In genomic region chr15:46343527-46343926, GRCh38 we compare ENCODE assay signal across 20 cellular contexts.
DNase-seq lines count a peak whose midpoint lies in the region; ATAC-seq, FAIRE-seq and TF ChIP-seq lines count a peak whose summit lies in the region.
"Had no signal": no experiment of that assay in that cellular context is flagged by ENCODE, and none has a peak within 500 bp of the region (broad histone marks: within the 10 kb centered on the region; RNA-seq: fewer than 3 reads in every experiment).

No MANE protein-coding gene starts in this region.

- POLR2A ChIA-PET in WTC11 (lab: Charles Lee), result no interaction called here

- H3K27me3 ChIP-seq in pancreas, result no peaks in the 10 kb centered on the region
- H3K27me3 ChIP-seq: MG63 had no signal

- no peak overlapping the region for H3K4me3 Mint-ChIP-seq in WTC11
- no peak overlapping the region for H3K4me3 Mint-ChIP-seq in type B pancreatic cell
- H3K4me3 Mint-ChIP-seq: CD14-positive monocyte had no signal

- 75 to 81% methylated on average over 6 of the region's 6 CpGs for WGBS in pancreas, 2 donors

- H3K4me1 Mint-ChIP-seq in WTC11, result peaks cover 34% of the 10 kb centered on the region
- no peaks in the 10 kb centered on the region for H3K4me1 Mint-ChIP-seq in type B pancreatic cell (ENCODE audit: unreplicated experiment)
- H3K4me1 Mint-ChIP-seq: CD14-positive monocyte had no signal

- 0 out of 2 replicates have a peak, but pooled peaks have one; percentile 20 for ATAC-seq in WTC11
- no peak for ATAC-seq in pancreas
- ATAC-seq in GM18520 (IDR thresholded peaks at IDR 0.05; ENCODE audit: unreplicated experiment), result no peak
- ATAC-seq in mucosa of descending colon, result no peak
- ATAC-seq: A549 had no signal

- DNase-seq in D341Med (ENCODE audit: low spot score) (peak; percentile 17), WTC11 (ENCODE audit: low spot score) (no peak), globus pallidus (ENCODE audit: low spot score) (peak; percentile 14), pancreas (no peak), superior temporal gyrus (ENCODE audit: extremely low spot score) (no peak), type B pancreatic cell (ENCODE audit: extremely low spot score, unreplicated experiment) (no peak), mucosa of descending colon (no peak)
- DNase-seq: COR-L47, DMS153, HCEC 1CT, IMR-90, Karpas-422, MG63, NCI-H1092, NCI-H510A, NCI-H774, RPMI8226 had no signal

- CTCF ChIA-PET in WTC11 (lab: Charles Lee), result interaction anchor here (1.1 to 1.7 kb wide), 2 partner anchors 11 to 32 kb away, joined by 4 to 5 read pairs; no protein-coding TSS in a partner anchor

- H3K9me3 ChIP-seq in pancreas, result no peaks in the 10 kb centered on the region
- no peaks in the 10 kb centered on the region for H3K9me3 ChIP-seq in mucosa of descending colon
- H3K9me3 ChIP-seq: A549, MG63 had no signal

- H3K4me1 ChIP-seq in pancreas (no peaks in the 10 kb centered on the region), mucosa of descending colon (ENCODE audit: low read depth) (no peaks in the 10 kb centered on the region)
- H3K4me1 ChIP-seq: A549 had no signal

- no peak overlapping the region for H3K4me3 ChIP-seq in pancreas
- no peak overlapping the region for H3K4me3 ChIP-seq in mucosa of descending colon
- H3K4me3 ChIP-seq: A549, MG63 had no signal

- no peaks in the 10 kb centered on the region for H3K27me3 Mint-ChIP-seq in WTC11 (ENCODE audit: low read depth)
- H3K27me3 Mint-ChIP-seq in type B pancreatic cell, result no peaks in the 10 kb centered on the region

- H3K36me3 Mint-ChIP-seq in WTC11 (peaks cover 3% of the 10 kb centered on the region; the same call in 1 of the 2 replicates), type B pancreatic cell (no peaks in the 10 kb centered on the region)
- H3K36me3 Mint-ChIP-seq: CD14-positive monocyte had no signal

- intact Hi-C loops in pancreas (cut with DNase I), result no loop called here
- intact Hi-C loops in mucosa of descending colon (cut with DNase I, micrococcal nuclease), result no loop called here

- H3K36me3 ChIP-seq in pancreas, result no peaks in the 10 kb centered on the region
- no peaks in the 10 kb centered on the region for H3K36me3 ChIP-seq in mucosa of descending colon (ENCODE audit: low read depth)
- H3K36me3 ChIP-seq: MG63 had no signal

- peak overlapping the region; percentile 46 to 78 (median 60) for H3K27ac ChIP-seq in pancreas
- H3K27ac ChIP-seq: A549 had no signal

- FAIRE-seq in pancreas (lab: Jason Lieb, UNC), result no peak
- FAIRE-seq: A549 had no signal

- 0 out of 2 replicates have a peak overlapping the region, but pooled peaks have one; percentile 19 for H3K27ac Mint-ChIP-seq in WTC11
- no peak overlapping the region for H3K27ac Mint-ChIP-seq in type B pancreatic cell
- H3K27ac Mint-ChIP-seq: CD14-positive monocyte had no signal

- no peak for TF ChIP-seq CTCF in WTC11 (IDR thresholded peaks at IDR 0.05)
- TF ChIP-seq CTCF in pancreas (IDR thresholded peaks at IDR 0.05), result no peak
- no peak for TF ChIP-seq CTCF in type B pancreatic cell (conservative IDR thresholded peaks at IDR 0.05)
- no peak for TF ChIP-seq CTCF in mucosa of descending colon (IDR thresholded peaks at IDR 0.05)

- H3K9me3 Mint-ChIP-seq in WTC11, result peaks cover 4% of the 10 kb centered on the region
- H3K9me3 Mint-ChIP-seq in type B pancreatic cell, result no peaks in the 10 kb centered on the region

TF ChIP-seq in WTC11, 78 proteins besides CTCF, POLR2A, EP300 and RAD21:
- TF ChIP-seq ZBTB43 (CRISPR knock-in tag; IDR thresholded peaks at IDR 0.05), result no peak
- TF ChIP-seq, protein P1, sequence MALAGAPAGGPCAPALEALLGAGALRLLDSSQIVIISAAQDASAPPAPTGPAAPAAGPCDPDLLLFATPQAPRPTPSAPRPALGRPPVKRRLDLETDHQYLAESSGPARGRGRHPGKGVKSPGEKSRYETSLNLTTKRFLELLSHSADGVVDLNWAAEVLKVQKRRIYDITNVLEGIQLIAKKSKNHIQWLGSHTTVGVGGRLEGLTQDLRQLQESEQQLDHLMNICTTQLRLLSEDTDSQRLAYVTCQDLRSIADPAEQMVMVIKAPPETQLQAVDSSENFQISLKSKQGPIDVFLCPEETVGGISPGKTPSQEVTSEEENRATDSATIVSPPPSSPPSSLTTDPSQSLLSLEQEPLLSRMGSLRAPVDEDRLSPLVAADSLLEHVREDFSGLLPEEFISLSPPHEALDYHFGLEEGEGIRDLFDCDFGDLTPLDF (CRISPR knock-in tag; IDR thresholded peaks at IDR 0.05), result no peak
- TF ChIP-seq PRRX2 (CRISPR knock-in tag; IDR thresholded peaks at IDR 0.05), result no peak
- no peak for TF ChIP-seq MXD4 (CRISPR knock-in tag; IDR thresholded peaks at IDR 0.05; ENCODE audit: borderline replicate concordance)
- TF ChIP-seq NFYB (CRISPR knock-in tag; conservative IDR thresholded peaks at IDR 0.05; ENCODE audit: low read depth), result no peak

Comparison
In these comparisons a context has a peak if more than half of its experiments do, and no peak if none do; other contexts are left out.
1. DNase-seq: peak in D341Med (single experiment) and globus pallidus (single experiment); none in WTC11 (single experiment), pancreas (0 of 6), superior temporal gyrus (single experiment), type B pancreatic cell (single experiment) and mucosa of descending colon (0 of 3).